ENCODE assay signal across 23 cellular contexts in genomic region chr18:28284132-28284531, GRCh38.
DNase-seq lines count a peak whose midpoint lies in the region.
"Had no signal": no experiment of that assay in that cellular context is flagged by ENCODE, and none has a peak within 500 bp of the region (broad histone marks: within the 10 kb centered on the region; RNA-seq: fewer than 3 reads in every experiment).

No MANE protein-coding gene starts in this region.

- DNase-seq in DMS53 treated with DMSO at 0.1 percent for 48 hours (lab: John Stamatoyannopoulos, UW; ENCODE audit: unreplicated experiment) (peak; percentile 8), LHCN-M2 (ENCODE audit: low read depth) (peak; percentile 55), astrocyte of the hippocampus (ENCODE audit: low read depth, low spot score) (peak; percentile 21), glomerular visceral epithelial cell (ENCODE audit: extremely low spot score) (peak; percentile 12), SKM-1 treated with dmso at 0.1 percent for 144 hours (lab: John Stamatoyannopoulos, UW; ENCODE audit: unreplicated experiment) (no peak), islet precursor cell (no peak), NCI-H1417 treated with DMSO at 0.1 percent for 48 hours (lab: John Stamatoyannopoulos, UW) (no peak)
- DNase-seq in activated T-cell treated with anti-CD3 and anti-CD28 coated beads, Interleukin-2, amount 50 U/mL, for 48 hours: no peak
- DNase-seq: activated CD4-positive, alpha-beta T cell treated with anti-CD3 and anti-CD28 coated beads, Interleukin-2, amount 10 ng/mL, durations not matched to agents 24 days and 14 days; activated CD8-positive, alpha-beta memory T cell treated with anti-CD3 and anti-CD28 coated beads, Interleukin-2, amount 50 U/mL, for 48 hours; activated effector memory CD4-positive, alpha-beta T cell treated with anti-CD3 and anti-CD28 coated beads, Interleukin-2, amount 50 U/mL, for 16 hours; amygdala; CD4-positive, alpha-beta memory T cell; effector memory CD4-positive, alpha-beta T cell; hippocampal formation; kidney glomerular epithelial cell; naive B cell; NCI-H1436 treated with DMSO at 0.1 percent for 48 hours; NCI-H2171; NCI-H82; OCI-M1; ovary; stimulated activated naive B cell treated with anti-CD40 and anti-IgM and Interleukin-4, amounts not matched to agents 10 μg/mL and 1 μg/mL and 100 μg/mL, for 72 hours had no signal

Comparison
In these comparisons a context has a peak if more than half of its experiments do, and no peak if none do; other contexts are left out.
1. DNase-seq: peak in DMS53 treated with DMSO at 0.1 percent for 48 hours (single experiment), LHCN-M2 (single experiment), astrocyte of the hippocampus (single experiment) and glomerular visceral epithelial cell (single experiment); none in activated T-cell treated with anti-CD3 and anti-CD28 coated beads, Interleukin-2, amount 50 U/mL, for 48 hours (0 of 2), SKM-1 treated with dmso at 0.1 percent for 144 hours (single experiment), islet precursor cell (single experiment) and NCI-H1417 treated with DMSO at 0.1 percent for 48 hours (single experiment).